In genomic region chr1:113792986-113793385, GRCh38 we compare ENCODE assay signal across 16 cellular contexts. TPM values are rescaled to one million over a fixed set of nuclear protein-coding genes. Genes with fewer than 3 reads are reported as not detected.
DNase-seq lines count a peak whose midpoint lies in the region; TF ChIP-seq lines count a peak whose summit lies in the region.
"Had no signal": no experiment of that assay in that cellular context is flagged by ENCODE, and none has a peak within 500 bp of the region (broad histone marks: within the 10 kb centered on the region; RNA-seq: fewer than 3 reads in every experiment).

No MANE protein-coding gene starts in this region.

- peak overlapping the region; percentile 4 for H3K27ac Mint-ChIP-seq in activated T-cell treated with anti-CD3 and anti-CD28 coated beads, Interleukin-2, amount 50 U/mL, for 24 hours
- no peak overlapping the region for H3K27ac Mint-ChIP-seq in endothelial cell (ENCODE audit: unreplicated experiment)

- TF ChIP-seq CTCF in neutrophil (IDR thresholded peaks at IDR 0.05) (no peak), endothelial cell (IDR thresholded peaks at IDR 0.05; ENCODE audit: unreplicated experiment) (no peak)

- H3K9me3 ChIP-seq in neutrophil = no peaks in the 10 kb centered on the region
- H3K9me3 ChIP-seq: ascending aorta, sigmoid colon had no signal

- peaks cover 73% of the 10 kb centered on the region for H3K36me3 Mint-ChIP-seq in activated T-cell treated with anti-CD3 and anti-CD28 coated beads, Interleukin-2, amount 50 U/mL, for 24 hours (ENCODE audit: low read depth)
- H3K36me3 Mint-ChIP-seq in endothelial cell (ENCODE audit: low read depth, unreplicated experiment) = peaks cover 4% of the 10 kb centered on the region

- no peaks in the 10 kb centered on the region for H3K27me3 Mint-ChIP-seq in activated T-cell treated with anti-CD3 and anti-CD28 coated beads, Interleukin-2, amount 50 U/mL, for 24 hours
- peaks cover 2% of the 10 kb centered on the region for H3K27me3 Mint-ChIP-seq in endothelial cell (ENCODE audit: unreplicated experiment)

- peaks cover 81% of the 10 kb centered on the region for H3K4me1 Mint-ChIP-seq in activated T-cell treated with anti-CD3 and anti-CD28 coated beads, Interleukin-2, amount 50 U/mL, for 24 hours (ENCODE audit: low read depth)
- peaks cover 24% of the 10 kb centered on the region for H3K4me1 Mint-ChIP-seq in endothelial cell (ENCODE audit: unreplicated experiment)

- no peak for DNase-seq in activated T-cell treated with anti-CD3 and anti-CD28 coated beads, Interleukin-2, amount 50 U/mL, for 24 hours
- no peak for DNase-seq in activated T-cell treated with anti-CD3 and anti-CD28 coated beads, Interleukin-2, amount 50 U/mL, for 48 hours
- peak; percentile 41 for DNase-seq in NCI-H226
- peak; percentile 35 for DNase-seq in astrocyte of the hippocampus (ENCODE audit: low read depth, low spot score)
- no peak for DNase-seq in endothelial cell (ENCODE audit: low spot score)
- no peak for DNase-seq in effector CD8-positive, alpha-beta T cell (lab: John Stamatoyannopoulos, UW)
- DNase-seq in activated naive CD4-positive, alpha-beta T cell treated with Interleukin-2 at 50 U/mL for 16 hours = no peak
- DNase-seq: activated T-cell treated with anti-CD3 and anti-CD28 coated beads, Interleukin-2, amount 50 U/mL, for 1 hour; KBM-7; NCI-H146; occipital lobe; OCI-M1; sigmoid colon; stimulated activated CD4-positive, alpha-beta T cell treated with anti-CD3 and anti-CD28 coated beads, Interleukin-4, amount 100 ng/mL, for 4 hours had no signal

- no peaks in the 10 kb centered on the region for H3K27me3 ChIP-seq in neutrophil
- H3K27me3 ChIP-seq: ascending aorta, sigmoid colon had no signal

- H3K4me1 ChIP-seq in neutrophil (ENCODE audit: control insufficient read depth in 1 of 2, insufficient read depth in 1 of 2, low read depth in 1 of 2, low read length in 1 of 2) = peaks cover 4 to 11% of the 10 kb centered on the region in 2 experiments

- H3K9me3 Mint-ChIP-seq in activated T-cell treated with anti-CD3 and anti-CD28 coated beads, Interleukin-2, amount 50 U/mL, for 24 hours = no peaks in the 10 kb centered on the region
- no peaks in the 10 kb centered on the region for H3K9me3 Mint-ChIP-seq in endothelial cell (ENCODE audit: unreplicated experiment)

- no peak overlapping the region for H3K4me3 ChIP-seq in neutrophil (ENCODE audit: low read depth in 1 of 2, low read length in 1 of 2)
- H3K4me3 ChIP-seq: ascending aorta, sigmoid colon had no signal

- peak overlapping the region; percentile 28 for H3K27ac ChIP-seq in neutrophil
- H3K27ac ChIP-seq: ascending aorta, sigmoid colon had no signal

- no peak overlapping the region for H3K4me3 Mint-ChIP-seq in activated T-cell treated with anti-CD3 and anti-CD28 coated beads, Interleukin-2, amount 50 U/mL, for 24 hours
- no peak overlapping the region for H3K4me3 Mint-ChIP-seq in endothelial cell (ENCODE audit: unreplicated experiment)

- H3K36me3 ChIP-seq in neutrophil = peaks cover 23% of the 10 kb centered on the region

RNA-seq across cellular contexts. Expression of gene RSBN1, which starts 19.3 kb away (rescaled TPM):
- total RNA-seq in endothelial cell (ENCODE audit: unreplicated experiment) = 15.0 TPM

RNA-seq across cellular contexts. Expression of gene PHTF1, which starts 33.7 kb away (rescaled TPM):
- 35.4 TPM for total RNA-seq in endothelial cell (ENCODE audit: unreplicated experiment)

Comparison
In these comparisons a context has a peak if more than half of its experiments do, and no peak if none do; other contexts are left out.
1. DNase-seq: peak in NCI-H226 (single experiment) and astrocyte of the hippocampus (single experiment); none in activated T-cell treated with anti-CD3 and anti-CD28 coated beads, Interleukin-2, amount 50 U/mL, for 24 hours (single experiment), activated T-cell treated with anti-CD3 and anti-CD28 coated beads, Interleukin-2, amount 50 U/mL, for 48 hours (0 of 2), endothelial cell (single experiment), effector CD8-positive, alpha-beta T cell (single experiment) and activated naive CD4-positive, alpha-beta T cell treated with Interleukin-2 at 50 U/mL for 16 hours (single experiment).